Comparison of ENCODE assay signal across 8 cellular contexts in the genomic region with DNA sequence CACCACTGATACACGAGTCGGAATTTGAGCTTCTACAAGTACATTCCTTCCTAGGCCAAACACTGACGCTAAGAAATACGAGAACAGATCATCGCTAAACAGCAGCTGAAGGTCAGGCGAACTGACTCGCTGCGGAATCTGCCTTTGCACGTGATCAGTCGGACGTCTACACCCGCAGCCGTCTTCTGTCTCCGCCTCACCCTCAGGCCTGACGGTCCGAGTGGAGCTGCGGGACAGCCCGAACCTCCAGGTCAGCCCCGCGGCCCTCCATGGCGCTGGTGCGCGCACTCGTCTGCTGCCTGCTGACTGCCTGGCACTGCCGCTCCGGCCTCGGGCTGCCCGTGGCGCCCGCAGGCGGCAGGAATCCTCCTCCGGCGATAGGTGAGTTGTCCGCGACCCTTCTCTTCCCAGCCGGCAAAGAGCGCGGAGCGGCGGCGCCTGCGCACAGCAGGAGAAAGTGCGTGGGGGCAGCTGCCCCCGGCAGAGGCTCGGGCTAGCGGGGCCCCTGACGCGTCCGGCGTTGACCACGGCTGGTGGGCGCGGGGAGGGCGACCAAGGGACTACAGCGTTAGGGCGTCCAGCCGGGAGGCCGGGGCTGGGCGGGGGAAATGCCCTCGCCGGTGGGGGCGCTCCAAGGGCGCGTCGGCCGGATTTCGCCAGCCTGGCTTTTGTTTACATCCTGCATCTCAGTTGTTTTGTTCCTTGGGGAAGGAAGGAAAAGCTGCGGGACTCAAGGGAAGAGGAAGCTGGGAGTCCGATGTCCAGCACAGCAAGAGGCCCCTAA. TPM values are rescaled to one million over a fixed set of nuclear protein-coding genes. Genes with fewer than 3 reads are reported as not detected.
A peak's percentile ranks its signal among the peaks of the same experiment; 100 is the strongest.
DNase-seq lines count a peak whose midpoint lies in the region; ATAC-seq and TF ChIP-seq lines count a peak whose summit lies in the region.

SMPDL3A (plus strand) TSS at position 181 of the 784 bp plus-strand sequence; CDS start at position 270, 89 bp downstream.

- no peaks in the 10 kb centered on the region for H3K9me3 ChIP-seq in muscle layer of duodenum (ENCODE audit: control insufficient read depth in 1 of 2, low read length in 2 of 2)

- H3K4me1 ChIP-seq in muscle layer of duodenum (ENCODE audit: control insufficient read depth in 1 of 2, insufficient read depth in 2 of 2, low read length in 2 of 2) = peaks cover 11 to 18% of the 10 kb centered on the region in 2 donors
- no peaks in the 10 kb centered on the region for H3K4me1 ChIP-seq in urinary bladder (ENCODE audit: insufficient read depth)

- WGBS in urinary bladder = under 1% methylated on average over 69 of the region's 69 CpGs

- DNase-seq in CMK (ENCODE audit: low read depth) (peak; percentile 42), NCI-H2227 (lab: John Stamatoyannopoulos, UW; ENCODE audit: unreplicated experiment) (peak; percentile 68), fibroblast of pulmonary artery (ENCODE audit: low read depth) (peak; percentile 87)
- peak in 2 of 3 experiments; percentile 1 to 5 for DNase-seq in activated CD8-positive, alpha-beta memory T cell treated with anti-CD3 and anti-CD28 coated beads for 48 hours (ENCODE audit: low read depth in 2 of 3, low spot score in 2 of 3)

- H3K27ac ChIP-seq in muscle layer of duodenum (ENCODE audit: low read length) = peak within 1 kb of the TSS; percentile 84
- peak within 1 kb of the TSS; percentile 94 for H3K27ac ChIP-seq in urinary bladder (ENCODE audit: low read depth)

- TF ChIP-seq CTCF in fibroblast of pulmonary artery (IDR thresholded peaks at IDR 0.05; ENCODE audit: low read length, missing control alignments) = peak; percentile 19

- H3K36me3 ChIP-seq in muscle layer of duodenum (ENCODE audit: control insufficient read depth in 1 of 2, insufficient read depth in 2 of 2, low read length in 2 of 2) (no peaks in the 10 kb centered on the region), urinary bladder (ENCODE audit: insufficient read depth) (no peaks in the 10 kb centered on the region)

- H3K27me3 ChIP-seq in muscle layer of duodenum (ENCODE audit: low read depth, low read length) = no peaks in the 10 kb centered on the region

- ATAC-seq in GM19043 (IDR thresholded peaks at IDR 0.05; ENCODE audit: low read depth, unreplicated experiment) = peak; percentile 58
- ATAC-seq in HG03159 (IDR thresholded peaks at IDR 0.05; ENCODE audit: unreplicated experiment) = peak; percentile 58

- H3K4me3 ChIP-seq in fibroblast of pulmonary artery (replicated peaks; ENCODE audit: low read depth, low read length) (peak within 1 kb of the TSS; percentile 84), muscle layer of duodenum (ENCODE audit: low read depth in 1 of 2, low read length in 2 of 2) (peak within 1 kb of the TSS; percentile 91 to 95), urinary bladder (ENCODE audit: low read depth, low read length) (peak within 1 kb of the TSS; percentile 69)

RNA-seq across cellular contexts. Expression of gene SMPDL3A, which starts in this region (rescaled TPM):
- 25.9 TPM for total RNA-seq in urinary bladder
- polyA plus RNA-seq in urinary bladder = 13.7 TPM

Comparison
In these comparisons a context has a peak if more than half of its experiments do, and no peak if none do; other contexts are left out.
1. Peak in every context shown above with its lines: DNase-seq, ATAC-seq, H3K4me3 ChIP-seq and H3K27ac ChIP-seq.
2. DNase-seq: peak in every context shown above with its lines; median percentile 87 in fibroblast of pulmonary artery; 68 in NCI-H2227; 42 in CMK; 3 in activated CD8-positive, alpha-beta memory T cell treated with anti-CD3 and anti-CD28 coated beads for 48 hours.